Comparison of ENCODE assay signal across 1 cellular context in the genomic region with DNA sequence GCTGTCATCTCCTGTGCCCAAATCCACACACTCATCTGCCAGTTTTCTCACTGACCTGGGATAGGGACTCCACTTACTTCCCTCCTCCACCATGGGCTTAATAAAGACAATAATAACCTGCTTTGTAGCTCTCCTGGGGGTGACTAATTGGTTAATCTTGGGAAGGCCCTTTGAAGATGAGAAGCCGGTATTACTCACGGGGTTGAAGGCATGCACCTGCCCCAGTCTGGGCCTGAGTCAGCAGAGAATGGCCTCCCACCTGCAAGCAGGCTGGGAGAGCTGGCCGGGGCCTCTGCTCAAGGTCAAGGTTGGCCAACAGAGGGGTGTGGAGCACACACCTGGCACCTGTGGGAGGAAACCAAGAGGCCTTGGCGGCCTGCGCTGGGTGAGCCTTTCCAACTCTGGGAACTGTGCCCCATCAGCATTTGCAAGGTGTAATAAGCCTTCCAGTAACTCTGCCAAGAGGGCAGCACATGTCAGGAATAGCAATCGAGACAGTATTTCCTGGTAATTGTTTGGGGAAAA.
TF ChIP-seq lines count a peak whose summit lies in the region.

No MANE protein-coding gene starts in this region.

TF ChIP-seq in HepG2, 621 proteins besides CTCF, POLR2A, EP300 and RAD21 (continued from another document and continues in another):
- TF ChIP-seq, protein P1, sequence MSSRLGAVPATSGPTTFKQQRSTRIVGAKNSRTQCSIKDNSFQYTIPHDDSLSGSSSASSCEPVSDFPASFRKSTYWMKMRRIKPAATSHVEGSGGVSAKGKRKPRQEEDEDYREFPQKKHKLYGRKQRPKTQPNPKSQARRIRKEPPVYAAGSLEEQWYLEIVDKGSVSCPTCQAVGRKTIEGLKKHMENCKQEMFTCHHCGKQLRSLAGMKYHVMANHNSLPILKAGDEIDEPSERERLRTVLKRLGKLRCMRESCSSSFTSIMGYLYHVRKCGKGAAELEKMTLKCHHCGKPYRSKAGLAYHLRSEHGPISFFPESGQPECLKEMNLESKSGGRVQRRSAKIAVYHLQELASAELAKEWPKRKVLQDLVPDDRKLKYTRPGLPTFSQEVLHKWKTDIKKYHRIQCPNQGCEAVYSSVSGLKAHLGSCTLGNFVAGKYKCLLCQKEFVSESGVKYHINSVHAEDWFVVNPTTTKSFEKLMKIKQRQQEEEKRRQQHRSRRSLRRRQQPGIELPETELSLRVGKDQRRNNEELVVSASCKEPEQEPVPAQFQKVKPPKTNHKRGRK (CRISPR knock-in tag; IDR thresholded peaks at IDR 0.05): no peak
- TF ChIP-seq TCF12 (IDR thresholded peaks at IDR 0.05) (no peak), TCF12 (CRISPR knock-in tag; IDR thresholded peaks at IDR 0.05) (no peak), SRSF1 (optimal IDR thresholded peaks at IDR 0.05; ENCODE audit: low read depth, low read length) (no peak), ZNF839 (CRISPR knock-in tag; IDR thresholded peaks at IDR 0.05; ENCODE audit: borderline replicate concordance) (no peak), HOXA3 (CRISPR knock-in tag; IDR thresholded peaks at IDR 0.05) (no peak), ZNF138 (CRISPR knock-in tag; IDR thresholded peaks at IDR 0.05; ENCODE audit: low read depth) (no peak), SETDB1 (CRISPR knock-in tag; IDR thresholded peaks at IDR 0.05; ENCODE audit: borderline replicate concordance) (no peak), TBL1XR1 (IDR thresholded peaks at IDR 0.05; ENCODE audit: borderline replicate concordance, low read length, partially characterized antibody) (peak; percentile 24), FOSL2 (CRISPR knock-in tag; IDR thresholded peaks at IDR 0.05) (peak; percentile 90), PCBP2 (optimal IDR thresholded peaks at IDR 0.05; ENCODE audit: low read depth, low read length, poor library complexity, severe bottlenecking) (no peak), NFYB (CRISPR knock-in tag; IDR thresholded peaks at IDR 0.05) (no peak), TBX3 (IDR thresholded peaks at IDR 0.05; ENCODE audit: borderline replicate concordance) (no peak), ZNF713 (CRISPR knock-in tag; IDR thresholded peaks at IDR 0.05) (no peak), REL (CRISPR knock-in tag; conservative IDR thresholded peaks at IDR 0.05) (no peak), PAX8 (CRISPR knock-in tag; IDR thresholded peaks at IDR 0.05; ENCODE audit: borderline replicate concordance) (no peak), MLLT10 (CRISPR knock-in tag; IDR thresholded peaks at IDR 0.05) (no peak), U2AF2 (IDR thresholded peaks at IDR 0.05; ENCODE audit: low read depth, low read length) (no peak), ZNF329 (CRISPR knock-in tag; IDR thresholded peaks at IDR 0.05; ENCODE audit: low read depth) (no peak), CEBPB (IDR thresholded peaks at IDR 0.05; ENCODE audit: borderline replicate concordance, low read depth, low read length) (no peak), ZNF274 (CRISPR knock-in tag; IDR thresholded peaks at IDR 0.05) (no peak), DMAP1 (CRISPR knock-in tag; IDR thresholded peaks at IDR 0.05) (no peak), SP2 (CRISPR knock-in tag; IDR thresholded peaks at IDR 0.05) (no peak), FOXC1 (CRISPR knock-in tag; IDR thresholded peaks at IDR 0.05; ENCODE audit: borderline replicate concordance) (no peak), SP140L (CRISPR knock-in tag; IDR thresholded peaks at IDR 0.05; ENCODE audit: borderline replicate concordance) (no peak), MEIS1 (CRISPR knock-in tag; IDR thresholded peaks at IDR 0.05; ENCODE audit: borderline replicate concordance) (no peak), ZFP36L1 (CRISPR knock-in tag; IDR thresholded peaks at IDR 0.05) (no peak), ZNF782 (CRISPR knock-in tag; IDR thresholded peaks at IDR 0.05; ENCODE audit: borderline replicate concordance) (no peak), SOX5 (CRISPR knock-in tag; IDR thresholded peaks at IDR 0.05; ENCODE audit: borderline replicate concordance) (peak; percentile 37; the same call in 1 of the 2 replicates), SSRP1 (CRISPR knock-in tag; IDR thresholded peaks at IDR 0.05) (no peak), ZNF577 (CRISPR knock-in tag; IDR thresholded peaks at IDR 0.05; ENCODE audit: borderline replicate concordance, low read depth) (no peak), XRCC5 (optimal IDR thresholded peaks at IDR 0.05; ENCODE audit: low read length) (peak; percentile 59), JUND (CRISPR knock-in tag; IDR thresholded peaks at IDR 0.05) (no peak)
- TF ChIP-seq, protein P2, sequence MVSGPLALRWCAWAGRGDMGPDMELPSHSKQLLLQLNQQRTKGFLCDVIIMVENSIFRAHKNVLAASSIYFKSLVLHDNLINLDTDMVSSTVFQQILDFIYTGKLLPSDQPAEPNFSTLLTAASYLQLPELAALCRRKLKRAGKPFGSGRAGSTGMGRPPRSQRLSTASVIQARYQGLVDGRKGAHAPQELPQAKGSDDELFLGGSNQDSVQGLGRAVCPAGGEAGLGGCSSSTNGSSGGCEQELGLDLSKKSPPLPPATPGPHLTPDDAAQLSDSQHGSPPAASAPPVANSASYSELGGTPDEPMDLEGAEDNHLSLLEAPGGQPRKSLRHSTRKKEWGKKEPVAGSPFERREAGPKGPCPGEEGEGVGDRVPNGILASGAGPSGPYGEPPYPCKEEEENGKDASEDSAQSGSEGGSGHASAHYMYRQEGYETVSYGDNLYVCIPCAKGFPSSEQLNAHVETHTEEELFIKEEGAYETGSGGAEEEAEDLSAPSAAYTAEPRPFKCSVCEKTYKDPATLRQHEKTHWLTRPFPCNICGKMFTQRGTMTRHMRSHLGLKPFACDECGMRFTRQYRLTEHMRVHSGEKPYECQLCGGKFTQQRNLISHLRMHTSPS (CRISPR knock-in tag; IDR thresholded peaks at IDR 0.05; ENCODE audit: low read depth): 0 out of 2 replicates have a peak, but pooled peaks have one; percentile 49
- TF ChIP-seq, protein P3, sequence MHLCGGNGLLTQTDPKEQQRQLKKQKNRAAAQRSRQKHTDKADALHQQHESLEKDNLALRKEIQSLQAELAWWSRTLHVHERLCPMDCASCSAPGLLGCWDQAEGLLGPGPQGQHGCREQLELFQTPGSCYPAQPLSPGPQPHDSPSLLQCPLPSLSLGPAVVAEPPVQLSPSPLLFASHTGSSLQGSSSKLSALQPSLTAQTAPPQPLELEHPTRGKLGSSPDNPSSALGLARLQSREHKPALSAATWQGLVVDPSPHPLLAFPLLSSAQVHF (CRISPR knock-in tag; IDR thresholded peaks at IDR 0.05): no peak
- TF ChIP-seq, protein P4, sequence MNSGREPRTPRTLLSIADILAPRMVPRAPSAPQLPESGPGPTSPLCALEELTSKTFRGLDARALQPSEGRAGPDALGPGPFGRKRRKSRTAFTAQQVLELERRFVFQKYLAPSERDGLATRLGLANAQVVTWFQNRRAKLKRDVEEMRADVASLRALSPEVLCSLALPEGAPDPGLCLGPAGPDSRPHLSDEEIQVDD (CRISPR knock-in tag; IDR thresholded peaks at IDR 0.05; ENCODE audit: borderline replicate concordance): no peak
- TF ChIP-seq, protein P5, sequence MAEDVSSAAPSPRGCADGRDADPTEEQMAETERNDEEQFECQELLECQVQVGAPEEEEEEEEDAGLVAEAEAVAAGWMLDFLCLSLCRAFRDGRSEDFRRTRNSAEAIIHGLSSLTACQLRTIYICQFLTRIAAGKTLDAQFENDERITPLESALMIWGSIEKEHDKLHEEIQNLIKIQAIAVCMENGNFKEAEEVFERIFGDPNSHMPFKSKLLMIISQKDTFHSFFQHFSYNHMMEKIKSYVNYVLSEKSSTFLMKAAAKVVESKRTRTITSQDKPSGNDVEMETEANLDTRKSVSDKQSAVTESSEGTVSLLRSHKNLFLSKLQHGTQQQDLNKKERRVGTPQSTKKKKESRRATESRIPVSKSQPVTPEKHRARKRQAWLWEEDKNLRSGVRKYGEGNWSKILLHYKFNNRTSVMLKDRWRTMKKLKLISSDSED (CRISPR knock-in tag; IDR thresholded peaks at IDR 0.05): no peak
- TF ChIP-seq, protein P6, sequence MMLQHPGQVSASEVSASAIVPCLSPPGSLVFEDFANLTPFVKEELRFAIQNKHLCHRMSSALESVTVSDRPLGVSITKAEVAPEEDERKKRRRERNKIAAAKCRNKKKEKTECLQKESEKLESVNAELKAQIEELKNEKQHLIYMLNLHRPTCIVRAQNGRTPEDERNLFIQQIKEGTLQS (CRISPR knock-in tag; IDR thresholded peaks at IDR 0.05): 0 out of 2 replicates have a peak, but pooled peaks have one; percentile 18
- TF ChIP-seq, protein P7, sequence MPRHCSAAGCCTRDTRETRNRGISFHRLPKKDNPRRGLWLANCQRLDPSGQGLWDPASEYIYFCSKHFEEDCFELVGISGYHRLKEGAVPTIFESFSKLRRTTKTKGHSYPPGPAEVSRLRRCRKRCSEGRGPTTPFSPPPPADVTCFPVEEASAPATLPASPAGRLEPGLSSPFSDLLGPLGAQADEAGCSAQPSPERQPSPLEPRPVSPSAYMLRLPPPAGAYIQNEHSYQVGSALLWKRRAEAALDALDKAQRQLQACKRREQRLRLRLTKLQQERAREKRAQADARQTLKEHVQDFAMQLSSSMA (CRISPR knock-in tag; IDR thresholded peaks at IDR 0.05): no peak
- TF ChIP-seq, protein P8, sequence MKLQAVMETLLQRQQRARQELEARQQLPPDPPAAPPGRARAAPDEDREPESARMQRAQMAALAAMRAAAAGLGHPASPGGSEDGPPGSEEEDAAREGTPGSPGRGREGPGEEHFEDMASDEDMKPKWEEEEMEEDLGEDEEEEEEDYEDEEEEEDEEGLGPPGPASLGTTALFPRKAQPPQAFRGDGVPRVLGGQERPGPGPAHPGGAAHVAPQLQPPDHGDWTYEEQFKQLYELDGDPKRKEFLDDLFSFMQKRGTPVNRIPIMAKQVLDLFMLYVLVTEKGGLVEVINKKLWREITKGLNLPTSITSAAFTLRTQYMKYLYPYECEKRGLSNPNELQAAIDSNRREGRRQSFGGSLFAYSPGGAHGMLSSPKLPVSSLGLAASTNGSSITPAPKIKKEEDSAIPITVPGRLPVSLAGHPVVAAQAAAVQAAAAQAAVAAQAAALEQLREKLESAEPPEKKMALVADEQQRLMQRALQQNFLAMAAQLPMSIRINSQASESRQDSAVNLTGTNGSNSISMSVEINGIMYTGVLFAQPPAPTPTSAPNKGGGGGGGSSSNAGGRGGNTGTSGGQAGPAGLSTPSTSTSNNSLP (IDR thresholded peaks at IDR 0.05; ENCODE audit: low read depth, low read length): no peak
- TF ChIP-seq, protein P9, sequence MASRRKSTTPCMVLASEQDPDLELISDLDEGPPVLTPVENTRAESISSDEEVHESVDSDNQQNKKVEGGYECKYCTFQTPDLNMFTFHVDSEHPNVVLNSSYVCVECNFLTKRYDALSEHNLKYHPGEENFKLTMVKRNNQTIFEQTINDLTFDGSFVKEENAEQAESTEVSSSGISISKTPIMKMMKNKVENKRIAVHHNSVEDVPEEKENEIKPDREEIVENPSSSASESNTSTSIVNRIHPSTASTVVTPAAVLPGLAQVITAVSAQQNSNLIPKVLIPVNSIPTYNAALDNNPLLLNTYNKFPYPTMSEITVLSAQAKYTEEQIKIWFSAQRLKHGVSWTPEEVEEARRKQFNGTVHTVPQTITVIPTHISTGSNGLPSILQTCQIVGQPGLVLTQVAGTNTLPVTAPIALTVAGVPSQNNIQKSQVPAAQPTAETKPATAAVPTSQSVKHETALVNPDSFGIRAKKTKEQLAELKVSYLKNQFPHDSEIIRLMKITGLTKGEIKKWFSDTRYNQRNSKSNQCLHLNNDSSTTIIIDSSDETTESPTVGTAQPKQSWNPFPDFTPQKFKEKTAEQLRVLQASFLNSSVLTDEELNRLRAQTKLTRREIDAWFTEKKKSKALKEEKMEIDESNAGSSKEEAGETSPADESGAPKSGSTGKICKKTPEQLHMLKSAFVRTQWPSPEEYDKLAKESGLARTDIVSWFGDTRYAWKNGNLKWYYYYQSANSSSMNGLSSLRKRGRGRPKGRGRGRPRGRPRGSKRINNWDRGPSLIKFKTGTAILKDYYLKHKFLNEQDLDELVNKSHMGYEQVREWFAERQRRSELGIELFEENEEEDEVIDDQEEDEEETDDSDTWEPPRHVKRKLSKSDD (CRISPR knock-in tag; IDR thresholded peaks at IDR 0.05; ENCODE audit: low read depth): no peak
- TF ChIP-seq, protein P10, sequence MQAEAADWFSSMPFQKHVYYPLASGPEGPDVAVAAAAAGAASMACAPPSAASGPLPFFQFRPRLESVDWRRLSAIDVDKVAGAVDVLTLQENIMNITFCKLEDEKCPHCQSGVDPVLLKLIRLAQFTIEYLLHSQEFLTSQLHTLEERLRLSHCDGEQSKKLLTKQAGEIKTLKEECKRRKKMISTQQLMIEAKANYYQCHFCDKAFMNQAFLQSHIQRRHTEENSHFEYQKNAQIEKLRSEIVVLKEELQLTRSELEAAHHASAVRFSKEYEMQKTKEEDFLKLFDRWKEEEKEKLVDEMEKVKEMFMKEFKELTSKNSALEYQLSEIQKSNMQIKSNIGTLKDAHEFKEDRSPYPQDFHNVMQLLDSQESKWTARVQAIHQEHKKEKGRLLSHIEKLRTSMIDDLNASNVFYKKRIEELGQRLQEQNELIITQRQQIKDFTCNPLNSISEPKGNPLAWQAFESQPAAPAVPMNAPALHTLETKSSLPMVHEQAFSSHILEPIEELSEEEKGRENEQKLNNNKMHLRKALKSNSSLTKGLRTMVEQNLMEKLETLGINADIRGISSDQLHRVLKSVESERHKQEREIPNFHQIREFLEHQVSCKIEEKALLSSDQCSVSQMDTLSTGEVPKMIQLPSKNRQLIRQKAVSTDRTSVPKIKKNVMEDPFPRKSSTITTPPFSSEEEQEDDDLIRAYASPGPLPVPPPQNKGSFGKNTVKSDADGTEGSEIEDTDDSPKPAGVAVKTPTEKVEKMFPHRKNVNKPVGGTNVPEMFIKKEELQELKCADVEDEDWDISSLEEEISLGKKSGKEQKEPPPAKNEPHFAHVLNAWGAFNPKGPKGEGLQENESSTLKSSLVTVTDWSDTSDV (CRISPR knock-in tag; IDR thresholded peaks at IDR 0.05): no peak
- TF ChIP-seq, protein P11, sequence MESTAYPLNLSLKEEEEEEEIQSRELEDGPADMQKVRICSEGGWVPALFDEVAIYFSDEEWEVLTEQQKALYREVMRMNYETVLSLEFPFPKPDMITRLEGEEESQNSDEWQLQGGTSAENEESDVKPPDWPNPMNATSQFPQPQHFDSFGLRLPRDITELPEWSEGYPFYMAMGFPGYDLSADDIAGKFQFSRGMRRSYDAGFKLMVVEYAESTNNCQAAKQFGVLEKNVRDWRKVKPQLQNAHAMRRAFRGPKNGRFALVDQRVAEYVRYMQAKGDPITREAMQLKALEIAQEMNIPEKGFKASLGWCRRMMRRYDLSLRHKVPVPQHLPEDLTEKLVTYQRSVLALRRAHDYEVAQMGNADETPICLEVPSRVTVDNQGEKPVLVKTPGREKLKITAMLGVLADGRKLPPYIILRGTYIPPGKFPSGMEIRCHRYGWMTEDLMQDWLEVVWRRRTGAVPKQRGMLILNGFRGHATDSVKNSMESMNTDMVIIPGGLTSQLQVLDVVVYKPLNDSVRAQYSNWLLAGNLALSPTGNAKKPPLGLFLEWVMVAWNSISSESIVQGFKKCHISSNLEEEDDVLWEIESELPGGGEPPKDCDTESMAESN (CRISPR knock-in tag; conservative IDR thresholded peaks at IDR 0.05): no peak
